Comparison of ENCODE assay signal across 8 cellular contexts in genomic region chr7:129298268-129298893, GRCh38.
DNase-seq lines count a peak whose midpoint lies in the region; ATAC-seq and TF ChIP-seq lines count a peak whose summit lies in the region.

No MANE protein-coding gene starts in this region.

- H3K27ac Mint-ChIP-seq in Calu3 (ENCODE audit: unreplicated experiment) = no peak overlapping the region

- H3K4me3 ChIP-seq in adrenal gland = no peak overlapping the region

- BruUV-seq in Calu3 (replicated peaks; lab: Mats Ljungman, UMichigan) = no TSS peak

- H3K9me3 Mint-ChIP-seq in Calu3 (ENCODE audit: low read depth, unreplicated experiment) = peaks cover 2% of the 10 kb centered on the region

- CTCF ChIA-PET in Calu3 (lab: Charles Lee) (interaction anchor here (0.9 to 2.0 kb wide), 3 partner anchors 9 to 80 kb away, joined by 3 to 19 read pairs (median 6); no protein-coding TSS in a partner anchor), RWPE1 (lab: Yijun Ruan, JAX) (interaction anchor here (0.7 to 2.2 kb wide), 6 partner anchors 34 to 86 kb away, joined by 3 to 17 read pairs (median 3); no protein-coding TSS in a partner anchor)

- H3K36me3 Mint-ChIP-seq in Calu3 (ENCODE audit: insufficient read depth, unreplicated experiment) = no peaks in the 10 kb centered on the region

- no peaks in the 10 kb centered on the region for H3K36me3 ChIP-seq in adrenal gland (replicated peaks in 1 of 2)

- no peak overlapping the region for H3K27ac ChIP-seq in RWPE1
- H3K27ac ChIP-seq in adrenal gland = no peak overlapping the region

- TF ChIP-seq POLR2A in adrenal gland (IDR thresholded peaks at IDR 0.05) = no peak

- ATAC-seq in HG03097 (IDR thresholded peaks at IDR 0.05; ENCODE audit: low FRiP score, unreplicated experiment) = no peak
- no peak for ATAC-seq in GM21576 (IDR thresholded peaks at IDR 0.05; ENCODE audit: unreplicated experiment)

- H3K4me1 ChIP-seq in adrenal gland (replicated peaks in 1 of 2) = peaks cover 5 to 13% of the 10 kb centered on the region in 2 donors

- POLR2A ChIA-PET in RWPE1 (lab: Yijun Ruan, JAX; ENCODE audit: low non-redundant PET) = no interaction called here

- intact Hi-C loops in Calu3 (cut with micrococcal nuclease; ENCODE audit: unreplicated experiment) (loop anchor here (1.0 kb wide), 1 partner anchor 80 kb away; no protein-coding TSS in a partner anchor), adrenal gland (cut with DNase I) (loop anchor here in 1 of 2 donors (5.0 kb wide), 1 partner anchor 81 kb away; no protein-coding TSS in a partner anchor)

- TF ChIP-seq CTCF in Calu3 (IDR thresholded peaks at IDR 0.05; ENCODE audit: unreplicated experiment) (peak; percentile 74), RWPE1 (conservative IDR thresholded peaks at IDR 0.05; ENCODE audit: low read depth) (peak; percentile 92), adrenal gland (IDR thresholded peaks at IDR 0.05) (peak; percentile 59 to 79 (median 69))

- H3K9me3 ChIP-seq in adrenal gland (replicated peaks in 1 of 3) = no peaks in the 10 kb centered on the region

- DNase-seq in Calu3 = peak; percentile 55
- DNase-seq in HT-29 (ENCODE audit: low spot score) = peak; percentile 70
- DNase-seq in RWPE1 (ENCODE audit: low spot score) = peak; percentile 43
- DNase-seq in adrenal gland = peak; percentile 43 to 88 (median 65)
- DNase-seq in hippocampal formation (lab: John Stamatoyannopoulos, UW) = peak; percentile 8 to 35
- DNase-seq in stimulated activated CD4-positive, alpha-beta T cell treated with anti-CD3 and anti-CD28 coated beads, Interleukin-2, amount 100 ng/mL, for 24 hours = peak; percentile 53 to 55

- H3K27me3 ChIP-seq in adrenal gland = no peaks in the 10 kb centered on the region

- H3K27me3 Mint-ChIP-seq in Calu3 (ENCODE audit: unreplicated experiment) = no peaks in the 10 kb centered on the region

- H3K4me1 Mint-ChIP-seq in Calu3 (ENCODE audit: low read depth, unreplicated experiment) = peaks cover 10% of the 10 kb centered on the region

- 31 to 36% (median 34%) methylated on average over 3 of the region's 3 CpGs for WGBS in adrenal gland, 4 donors

- H3K4me3 Mint-ChIP-seq in Calu3 (ENCODE audit: low read depth, unreplicated experiment) = no peak overlapping the region
